Comparison of ENCODE assay signal across 23 cellular contexts in genomic region chr1:15192916-15193550, GRCh38. TPM values are rescaled to one million over a fixed set of nuclear protein-coding genes. Genes with fewer than 3 reads are reported as not detected.
"Had no signal": no experiment of that assay in that cellular context is flagged by ENCODE, and none has a peak within 500 bp of the region (broad histone marks: within the 10 kb centered on the region; RNA-seq: fewer than 3 reads in every experiment).

No MANE protein-coding gene starts in this region.

- H3K27ac ChIP-seq: coronary artery, foreskin keratinocyte, tibial artery had no signal

- FAIRE-seq: islet of Langerhans, urothelium cell line had no signal

- H3K9me3 ChIP-seq: tibial artery had no signal

- DNase-seq: activated B cell treated with CpG ODN at 0.5 μM for 24 hours; activated CD4-positive, alpha-beta T cell treated with anti-CD3 and anti-CD28 coated beads, Interleukin-2, amount 10 ng/mL, durations not matched to agents 24 days and 14 days; activated CD8-positive, alpha-beta T cell treated with anti-CD3 and anti-CD28 coated beads for 36 hours; activated naive CD4-positive, alpha-beta T cell treated with anti-CD3 and anti-CD28 coated beads for 36 hours; activated T-cell treated with anti-CD3 and anti-CD28 coated beads, Interleukin-2, amount 50 U/mL, for 1 hour; central memory CD4-positive, alpha-beta T cell; foreskin keratinocyte; glutamatergic neuron; hippocampal formation; left colon; nephron progenitor cell; nucleus accumbens; stimulated activated CD4-positive, alpha-beta T cell treated with anti-CD3 and anti-CD28 coated beads, Interleukin-12 subunit alpha, Interleukin-12 subunit beta, amount 100 ng/mL, for 4 hours; stimulated activated CD4-positive, alpha-beta T cell treated with anti-CD3 and anti-CD28 coated beads, Interleukin-1b, Interleukin-23, amount 100 ng/mL, for 48 hours; stimulated activated CD8-positive, alpha-beta memory T cell treated with anti-CD3 and anti-CD28 coated beads, Interleukin-4, amount 100 ng/mL, for 48 hours; stimulated activated naive CD4-positive, alpha-beta T cell; substantia nigra; tibial artery had no signal

- H3K4me3 ChIP-seq: coronary artery, lung, tibial artery had no signal

- H3K36me3 ChIP-seq: tibial artery had no signal

- H3K27me3 ChIP-seq: foreskin keratinocyte, tibial artery had no signal

RNA-seq across cellular contexts. Expression of gene TMEM51, which starts 39.5 kb away (rescaled TPM):
- total RNA-seq: activated B cell treated with CpG ODN at 0.5 μM for 24 hours; activated CD8-positive, alpha-beta T cell treated with anti-CD3 and anti-CD28 coated beads for 36 hours; activated T-helper 17 cell treated with anti-CD3 and anti-CD28 coated beads, Interleukin-2, amount 50 U/mL, for 72 hours had no signal

RNA-seq across cellular contexts. Expression of gene FHAD1, which starts 54.0 kb away (rescaled TPM):
- total RNA-seq: activated B cell treated with CpG ODN at 0.5 μM for 24 hours; activated CD4-positive, alpha-beta T cell treated with anti-CD3 and anti-CD28 coated beads, Interleukin-2, amount 10 ng/mL, durations not matched to agents 24 days and 14 days; activated T-helper 17 cell treated with anti-CD3 and anti-CD28 coated beads, Interleukin-2, amount 50 U/mL, for 72 hours had no signal
